Comparison of ENCODE assay signal across 15 cellular contexts in genomic region chr17:50459081-50459676, GRCh38. TPM values are rescaled to one million over a fixed set of nuclear protein-coding genes. Genes with fewer than 3 reads are reported as not detected.
DNase-seq lines count a peak whose midpoint lies in the region; ATAC-seq and TF ChIP-seq lines count a peak whose summit lies in the region.
"Had no signal": no experiment of that assay in that cellular context is flagged by ENCODE, and none has a peak within 500 bp of the region (broad histone marks: within the 10 kb centered on the region; RNA-seq: fewer than 3 reads in every experiment).

No MANE protein-coding gene starts in this region.

- no peak overlapping the region for H3K4me3 ChIP-seq in mammary epithelial cell (replicated peaks in 1 of 3; ENCODE audit: insufficient read depth in 1 of 3, low read depth in 2 of 3, low read length in 3 of 3)
- no peak overlapping the region for H3K4me3 ChIP-seq in mucosa of descending colon
- no peak overlapping the region for H3K4me3 ChIP-seq in OCI-LY7 (ENCODE audit: low read depth, low read length, poor library complexity, severe bottlenecking)
- H3K4me3 ChIP-seq: GM12878 had no signal

- intact Hi-C loops in mammary epithelial cell (cut with micrococcal nuclease) (no loop called here), mucosa of descending colon (cut with DNase I, micrococcal nuclease) (no loop called here), OCI-LY7 (cut with micrococcal nuclease; ENCODE audit: unreplicated experiment) (no loop called here)

- H3K9ac ChIP-seq in mammary epithelial cell (ENCODE audit: insufficient read depth, low read length): no peak overlapping the region

- POLR2A ChIA-PET in OCI-LY7 (lab: Charles Lee): no interaction called here

- peak; percentile 79 for ATAC-seq in mucosa of descending colon
- no peak for ATAC-seq in GM18868 (IDR thresholded peaks at IDR 0.05; ENCODE audit: unreplicated experiment)
- ATAC-seq in HG03135 (IDR thresholded peaks at IDR 0.05; ENCODE audit: unreplicated experiment): no peak
- ATAC-seq: activated T-cell treated with anti-CD3 and anti-CD28 coated beads, Interleukin-2, amount 50 U/mL, for 72 hours; GM12878 had no signal

- TF ChIP-seq CTCF in mammary epithelial cell (conservative IDR thresholded peaks at IDR 0.05 in 1 of 2, IDR thresholded peaks at IDR 0.05 in 1 of 2; ENCODE audit: extremely low read depth in 1 of 2, insufficient read depth in 1 of 2, low read depth in 1 of 2, low read length in 2 of 2) (no peak), mucosa of descending colon (IDR thresholded peaks at IDR 0.05) (no peak), OCI-LY7 (conservative IDR thresholded peaks at IDR 0.05; ENCODE audit: low read length) (no peak)

- H3K27ac ChIP-seq in mammary epithelial cell (ENCODE audit: insufficient read depth, low read depth, low read length): no peak overlapping the region
- no peak overlapping the region for H3K27ac ChIP-seq in OCI-LY7 (ENCODE audit: low read depth, low read length, poor library complexity, severe bottlenecking)

- in situ Hi-C loops in mammary epithelial cell (cut with MboI; ENCODE audit: low sequenced_read_pairs in 2 of 2): no loop called here

- H3K4me2 ChIP-seq in mammary epithelial cell (ENCODE audit: insufficient read depth, low read depth, low read length) (no peak overlapping the region), OCI-LY7 (ENCODE audit: low read length) (no peak overlapping the region)

- dilution Hi-C loops in mammary epithelial cell (cut with HindIII; ENCODE audit: low sequenced_read_pairs): loop anchor here (10.0 kb wide), 1 partner anchor 64 kb away; the partner anchor contains the start of gene LRRC59

- DNase-seq in DMS153 (lab: John Stamatoyannopoulos, UW) (peak; percentile 70), LoVo (ENCODE audit: low spot score) (peak; percentile 72), mammary epithelial cell (peak; percentile 17), mucosa of descending colon (peak in 1 of 3 donors; percentile 48), OCI-LY7 (ENCODE audit: low spot score) (no peak)
- DNase-seq in stimulated activated CD4-positive, alpha-beta T cell treated with anti-CD3 and anti-CD28 coated beads, Interleukin-2, amount 100 ng/mL, for 24 hours: no peak
- DNase-seq: activated CD4-positive, CD25-positive, alpha-beta regulatory T cell treated with anti-CD3 and anti-CD28 coated beads, Interleukin-2, amount 50 U/mL, for 72 hours; activated T-cell treated with anti-CD3 and anti-CD28 coated beads, Interleukin-2, amount 50 U/mL, for 72 hours; CD4-positive, alpha-beta memory T cell; naive B cell had no signal

- H3K9me2 ChIP-seq in OCI-LY7 (ENCODE audit: insufficient read depth, low read length): no peaks in the 10 kb centered on the region

- H3K27me3 ChIP-seq in mammary epithelial cell (ENCODE audit: insufficient read depth, low read length): no peaks in the 10 kb centered on the region

- CTCF ChIA-PET in mammary epithelial cell (lab: Charles Lee; ENCODE audit: low non-redundant PET): no interaction called here
- CTCF ChIA-PET in OCI-LY7 (lab: Charles Lee; ENCODE audit: unreplicated experiment): no interaction called here

- H3K9me3 ChIP-seq in mammary epithelial cell (replicated peaks; ENCODE audit: insufficient read depth, low read length): no peaks in the 10 kb centered on the region
- no peaks in the 10 kb centered on the region for H3K9me3 ChIP-seq in mucosa of descending colon
- H3K9me3 ChIP-seq in OCI-LY7 (ENCODE audit: low read length): no peaks in the 10 kb centered on the region

- H3K36me3 ChIP-seq in mammary epithelial cell (ENCODE audit: insufficient read depth, low read length) (no peaks in the 10 kb centered on the region), mucosa of descending colon (ENCODE audit: low read depth) (no peaks in the 10 kb centered on the region), OCI-LY7 (ENCODE audit: insufficient read depth, low read length) (no peaks in the 10 kb centered on the region)

- H4K20me1 ChIP-seq in mammary epithelial cell (ENCODE audit: insufficient read depth, low read length) (no peaks in the 10 kb centered on the region), OCI-LY7 (ENCODE audit: insufficient read depth, low read length) (no peaks in the 10 kb centered on the region)

- WGBS in mammary epithelial cell (ENCODE audit: low coverage, missing lambda C conversion rate): 74% methylated on average over 11 of the region's 11 CpGs

- H2AFZ ChIP-seq in mammary epithelial cell (ENCODE audit: low read depth, low read length): no peak overlapping the region
- H2AFZ ChIP-seq in OCI-LY7 (ENCODE audit: low read length): no peak overlapping the region

- H3K4me1 ChIP-seq in mammary epithelial cell (ENCODE audit: insufficient read depth, low read length): no peaks in the 10 kb centered on the region
- H3K4me1 ChIP-seq in mucosa of descending colon (ENCODE audit: low read depth): peaks cover 24% of the 10 kb centered on the region
- no peaks in the 10 kb centered on the region for H3K4me1 ChIP-seq in OCI-LY7 (ENCODE audit: insufficient read depth, low read length, poor library complexity, severe bottlenecking)

- H3K79me2 ChIP-seq in mammary epithelial cell (ENCODE audit: insufficient read depth, low read length) (no peaks in the 10 kb centered on the region), OCI-LY7 (ENCODE audit: insufficient read depth, low read depth, low read length) (no peaks in the 10 kb centered on the region)

- no TSS peak for BruUV-seq in mammary epithelial cell (replicated peaks; lab: Mats Ljungman, UMichigan)
- BruUV-seq in OCI-LY7 (replicated peaks; lab: Mats Ljungman, UMichigan): no TSS peak

RNA-seq across cellular contexts. Expression of gene CHAD, which starts 9.5 kb away (rescaled TPM):
- total RNA-seq in mammary epithelial cell (not detected), mucosa of descending colon (10 to 100 TPM in 1 of 3 donors, 1 to 10 TPM in 2; 4.6 to 15.3 (median 5.8) TPM), OCI-LY7 (2022) (not detected in 2 replicates)
- not detected for polyA plus RNA-seq in mammary epithelial cell
- not detected for polyA minus RNA-seq in mammary epithelial cell
- not detected in 2 replicates for total RNA-seq in OCI-LY7 (2014; rRNA removed; shearing (Covaris generic))
- total RNA-seq: activated T-cell treated with anti-CD3 and anti-CD28 coated beads, Interleukin-2, amount 50 U/mL, for 72 hours; CD4-positive, alpha-beta memory T cell; endothelial cell of umbilical vein; GM12878; LHCN-M2 had no signal
- polyA plus RNA-seq: endothelial cell of umbilical vein had no signal

RNA-seq across cellular contexts. Expression of gene RSAD1, which starts 19.5 kb away (rescaled TPM):
- total RNA-seq in mammary epithelial cell: 10 to 100 TPM; 17.2 to 29.9 TPM
- 18.8 TPM for polyA plus RNA-seq in mammary epithelial cell
- polyA minus RNA-seq in mammary epithelial cell: 33.2 TPM
- total RNA-seq in mucosa of descending colon: 10 to 100 TPM; 35.9 to 38.2 (median 37.7) TPM
- total RNA-seq in OCI-LY7 (2014; rRNA removed; shearing (Covaris generic)): 22.6 and 25.0 TPM in 2 replicates
- 27.9 and 28.1 TPM in 2 replicates for total RNA-seq in OCI-LY7 (2022)

RNA-seq across cellular contexts. Expression of gene ACSF2, which starts 33.2 kb away (rescaled TPM):
- 10 to 100 TPM; 28.1 to 37.2 TPM for total RNA-seq in mammary epithelial cell
- polyA plus RNA-seq in mammary epithelial cell: 28.9 TPM
- polyA minus RNA-seq in mammary epithelial cell: 22.8 TPM
- total RNA-seq in mucosa of descending colon: 100 to 1,000 TPM in 1 of 3 donors, 10 to 100 TPM in 2; 79.7 to 246 (median 99.4) TPM
- 38.6 and 48.1 TPM in 2 replicates for total RNA-seq in OCI-LY7 (2014; rRNA removed; shearing (Covaris generic))
- 42.7 and 48.2 TPM in 2 replicates for total RNA-seq in OCI-LY7 (2022)

RNA-seq across cellular contexts. Expression of gene MYCBPAP, which starts 49.1 kb away (rescaled TPM):
- total RNA-seq in mammary epithelial cell: 1 to 10 TPM in 1 of 2 donors, under 1 TPM in 1; 0.50 to 9.6 TPM
- 4.5 TPM for polyA plus RNA-seq in mammary epithelial cell
- polyA minus RNA-seq in mammary epithelial cell: not detected
- total RNA-seq in mucosa of descending colon: 1 to 10 TPM; 1.6 to 3.4 (median 2.4) TPM
- 3.0 and 5.0 TPM in 2 replicates for total RNA-seq in OCI-LY7 (2014; rRNA removed; shearing (Covaris generic))
- 6.8 and 7.8 TPM in 2 replicates for total RNA-seq in OCI-LY7 (2022)

Comparison
In these comparisons a context has a peak if more than half of its experiments do, and no peak if none do; other contexts are left out.
1. DNase-seq: peak in DMS153 (single experiment), LoVo (single experiment) and mammary epithelial cell (single experiment); none in stimulated activated CD4-positive, alpha-beta T cell treated with anti-CD3 and anti-CD28 coated beads, Interleukin-2, amount 100 ng/mL, for 24 hours (0 of 2) and OCI-LY7 (single experiment).
2. RNA of gene CHAD, which starts 9.5 kb away (total RNA-seq): 4.6 to 15.3 TPM in mucosa of descending colon; not detected in mammary epithelial cell and not detected in OCI-LY7; every median in the first group is over 4 times any median in the second.